In genomic region chr11:45392621-45393183, GRCh38 we compare ENCODE assay signal across 21 cellular contexts.
"Had no signal": no experiment of that assay in that cellular context is flagged by ENCODE, and none has a peak within 500 bp of the region (broad histone marks: within the 10 kb centered on the region; RNA-seq: fewer than 3 reads in every experiment).

No MANE protein-coding gene starts in this region.

- DNase-seq: activated B cell treated with CpG ODN at 0.5 μM for 24 hours; activated CD4-positive, alpha-beta T cell treated with anti-CD3 and anti-CD28 coated beads for 4 hours; activated CD8-positive, alpha-beta T cell treated with anti-CD3 and anti-CD28 coated beads for 36 hours; activated naive CD4-positive, alpha-beta T cell treated with anti-CD3 and anti-CD28 coated beads, Interleukin-2, amount 50 U/mL, for 16 hours; activated T-cell treated with anti-CD3 and anti-CD28 coated beads, Interleukin-2, amount 50 U/mL, for 24 hours; cortex of kidney; effector CD4-positive, alpha-beta T cell; left cardiac atrium; lower lobe of right lung; midbrain; nephron progenitor cell; small intestine; stimulated activated CD4-positive, alpha-beta T cell treated with anti-CD3 and anti-CD28 coated beads, Interleukin-4, amount 100 ng/mL, for 1 hour; stimulated activated naive CD8-positive, alpha-beta T cell treated with anti-CD3 and anti-CD28 coated beads, Interleukin-15, amount 100 ng/mL, for 72 hours; transverse colon; uterus had no signal

- H3K4me3 ChIP-seq: ascending aorta, esophagus muscularis mucosa, hepatocyte, lower lobe of right lung, right atrium auricular region, suprapubic skin, transverse colon, uterus had no signal

- H3K27me3 ChIP-seq: ascending aorta, hepatocyte, right atrium auricular region, transverse colon, uterus had no signal

- H3K4me1 ChIP-seq: ascending aorta, esophagus muscularis mucosa, lower lobe of right lung, right atrium auricular region, suprapubic skin, transverse colon, uterus had no signal

- H3K27ac ChIP-seq: ascending aorta, esophagus muscularis mucosa, hepatocyte, lower lobe of right lung, right atrium auricular region, suprapubic skin, uterus had no signal

- H3K4me2 ChIP-seq: hepatocyte had no signal

- ATAC-seq: activated CD8-positive, alpha-beta T cell treated with anti-CD3 and anti-CD28 coated beads for 36 hours; left cardiac atrium; lower lobe of right lung; stimulated activated naive CD8-positive, alpha-beta T cell treated with anti-CD3 and anti-CD28 coated beads, Interleukin-15, amount 100 ng/mL, for 72 hours had no signal

- H2AFZ ChIP-seq: hepatocyte had no signal

- H3K9me3 ChIP-seq: ascending aorta, esophagus muscularis mucosa, lower lobe of right lung, right atrium auricular region, suprapubic skin, transverse colon, uterus had no signal

- H3K36me3 ChIP-seq: ascending aorta, esophagus muscularis mucosa, lower lobe of right lung, right atrium auricular region, suprapubic skin, transverse colon, uterus had no signal
